In genomic region chr5:132266031-132266835, GRCh38 we compare ENCODE assay signal across 11 cellular contexts. TPM values are rescaled to one million over a fixed set of nuclear protein-coding genes. Genes with fewer than 3 reads are reported as not detected.
DNase-seq lines count a peak whose midpoint lies in the region; ATAC-seq and TF ChIP-seq lines count a peak whose summit lies in the region.
"Had no signal": no experiment of that assay in that cellular context is flagged by ENCODE, and none has a peak within 500 bp of the region (broad histone marks: within the 10 kb centered on the region; RNA-seq: fewer than 3 reads in every experiment).

No MANE protein-coding gene starts in this region.

- H3K27me3 ChIP-seq in ascending aorta: no peaks in the 10 kb centered on the region
- H3K27me3 ChIP-seq in psoas muscle (ENCODE audit: insufficient read depth in 3 of 3, low read length in 2 of 3): no peaks in the 10 kb centered on the region

- ATAC-seq in psoas muscle: no peak
- ATAC-seq in HG03521 (IDR thresholded peaks at IDR 0.05; ENCODE audit: unreplicated experiment): no peak

- intact Hi-C loops in ascending aorta (cut with DNase I) (loop anchor here (5.0 kb wide), 1 partner anchor 101 kb away; the partner anchor contains the start of gene SLC22A5), psoas muscle (cut with DNase I) (no loop called here)

- POLR2A ChIA-PET in GM10248 (lab: Yijun Ruan, JAX): no interaction called here

- H3K36me3 ChIP-seq in ascending aorta (peaks cover 9 to 29% of the 10 kb centered on the region in 2 donors), psoas muscle (ENCODE audit: insufficient read depth in 1 of 2, low read depth in 1 of 2) (no peaks in the 10 kb centered on the region)
- H3K36me3 ChIP-seq: left lung had no signal

- CTCF ChIA-PET in GM10248 (lab: Yijun Ruan, JAX): interaction anchor here (2.5 to 8.2 kb wide), 3 partner anchors 14 to 28 kb away, joined by 8 to 81 read pairs (median 15); no protein-coding TSS in a partner anchor

- DNase-seq in GM10248 (ENCODE audit: extremely low spot score) (peak; percentile 12), ascending aorta (ENCODE audit: low spot score in 2 of 2) (peak in 1 of 2 donors; percentile 66), kidney tubule cell (ENCODE audit: low spot score) (peak; percentile 47), psoas muscle (no peak), NCI-H2081 treated with DMSO at 0.1 percent for 48 hours (lab: John Stamatoyannopoulos, UW) (no peak), RKO (ENCODE audit: low spot score) (no peak)
- no peak for DNase-seq in effector CD8-positive, alpha-beta T cell (lab: John Stamatoyannopoulos, UW)
- DNase-seq: activated CD4-positive, alpha-beta T cell treated with anti-CD3 and anti-CD28 coated beads, Interleukin-2, amount 50 U/mL, for 4 hours; NCI-H82 had no signal

- H3K4me3 ChIP-seq in ascending aorta (no peak overlapping the region), psoas muscle (no peak overlapping the region)
- H3K4me3 ChIP-seq: left lung had no signal

- 77 to 88% (median 83%) methylated on average over 7 of the region's 7 CpGs for WGBS in psoas muscle, 3 donors

- H3K4me1 ChIP-seq in ascending aorta (peaks cover 12 to 39% of the 10 kb centered on the region in 2 donors), psoas muscle (peaks cover 6% of the 10 kb centered on the region)

- H3K9me3 ChIP-seq in ascending aorta (no peaks in the 10 kb centered on the region), psoas muscle (no peaks in the 10 kb centered on the region)
- H3K9me3 ChIP-seq: left lung had no signal

- no peak for TF ChIP-seq CTCF in GM10248 (IDR thresholded peaks at IDR 0.05; ENCODE audit: control extremely low read depth, extremely low read depth, low read depth, missing control alignments)
- no peak for TF ChIP-seq CTCF in ascending aorta (IDR thresholded peaks at IDR 0.05)
- no peak for TF ChIP-seq CTCF in psoas muscle (IDR thresholded peaks at IDR 0.05)

- H3K27ac ChIP-seq in ascending aorta (peak overlapping the region; percentile 94 to 98), psoas muscle (peak overlapping the region; percentile 65)

RNA-seq across cellular contexts. Expression of gene PDLIM4, which starts 8.7 kb away (rescaled TPM):
- total RNA-seq in ascending aorta (49.1 TPM), psoas muscle (1 to 10 TPM; 3.2 to 6.6 (median 5.6) TPM)
- polyA plus RNA-seq in psoas muscle: 1 to 10 TPM; 1.8 to 6.4 (median 3.0) TPM

RNA-seq across cellular contexts. Expression of gene SLC22A4, which starts 28.0 kb away (rescaled TPM):
- total RNA-seq in ascending aorta (18.1 TPM), psoas muscle (10 to 100 TPM in 1 of 4 donors, 1 to 10 TPM in 3; 1.9 to 14.0 (median 2.7) TPM)
- polyA plus RNA-seq in psoas muscle: 10 to 100 TPM in 1 of 3 donors, 1 to 10 TPM in 2; 1.1 to 17.5 (median 5.6) TPM

RNA-seq across cellular contexts. Expression of gene P4HA2, which starts 38.6 kb away (rescaled TPM):
- total RNA-seq in ascending aorta (22.6 TPM), psoas muscle (10 to 100 TPM; 12.5 to 21.6 (median 16.6) TPM)
- 10 to 100 TPM; 10.2 to 13.7 (median 13.0) TPM for polyA plus RNA-seq in psoas muscle

Comparison
In these comparisons a context has a peak if more than half of its experiments do, and no peak if none do; other contexts are left out.
1. DNase-seq: peak in GM10248 (single experiment) and kidney tubule cell (single experiment); none in psoas muscle (0 of 2), effector CD8-positive, alpha-beta T cell (single experiment), NCI-H2081 treated with DMSO at 0.1 percent for 48 hours (single experiment) and RKO (single experiment).